In the genomic region with DNA sequence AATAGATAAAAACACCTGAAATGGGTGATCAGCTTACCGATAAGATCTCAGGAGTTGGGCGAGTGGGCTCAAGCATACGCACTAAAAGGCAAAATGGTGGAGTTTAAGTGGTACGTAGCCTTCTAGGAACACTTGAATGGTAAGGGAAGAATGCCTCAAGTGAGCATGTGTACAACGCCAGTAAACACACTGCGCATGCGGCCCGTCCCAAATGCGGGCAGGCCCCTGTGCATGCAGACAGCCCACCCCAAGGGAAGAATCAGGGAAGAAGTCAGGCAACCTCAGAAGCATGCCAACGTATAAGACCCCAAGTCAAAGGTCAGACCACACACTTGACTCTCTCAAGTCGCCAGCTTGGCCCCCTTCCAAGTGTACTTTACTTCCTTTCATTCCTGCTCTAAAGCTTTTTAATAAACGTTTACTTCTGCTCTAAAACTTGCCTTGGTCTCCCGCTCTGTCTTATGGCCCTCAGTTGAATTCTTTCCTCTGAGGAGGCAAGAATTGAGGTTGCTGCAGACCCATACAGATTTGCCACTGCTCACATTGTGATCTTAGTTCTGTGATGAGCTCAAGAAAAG, we compare ENCODE assay signal across 6 cellular contexts. TPM values are rescaled to one million over a fixed set of nuclear protein-coding genes. Genes with fewer than 3 reads are reported as not detected.
"Had no signal": no experiment of that assay in that cellular context is flagged by ENCODE, and none has a peak within 500 bp of the region (broad histone marks: within the 10 kb centered on the region; RNA-seq: fewer than 3 reads in every experiment).

No MANE protein-coding gene starts in this region.

RNA-seq across cellular contexts. Expression of a gene that starts 33.8 kb away (rescaled TPM):
- total RNA-seq: M059J, NCI-H460, PC-9, Peyer's patch, RPMI7951, SJSA1 had no signal
